ENCODE assay signal across 19 cellular contexts in genomic region chr2:219998714-219999227, GRCh38.
DNase-seq lines count a peak whose midpoint lies in the region; TF ChIP-seq lines count a peak whose summit lies in the region.
"Had no signal": no experiment of that assay in that cellular context is flagged by ENCODE, and none has a peak within 500 bp of the region (broad histone marks: within the 10 kb centered on the region; RNA-seq: fewer than 3 reads in every experiment).

No MANE protein-coding gene starts in this region.

- no peak overlapping the region for H3K27ac ChIP-seq in C4-2B
- H3K27ac ChIP-seq in HEK293 (ENCODE audit: extremely low read depth, low read depth, low read length): no peak overlapping the region
- no peak overlapping the region for H3K27ac ChIP-seq in PC-9
- H3K27ac ChIP-seq in smooth muscle cell (ENCODE audit: low read depth): no peak overlapping the region
- H3K27ac ChIP-seq: heart right ventricle, neutrophil had no signal

- DNase-seq in PC-9: no peak
- peak; percentile 28 for DNase-seq in iPS-NIHi11 (ENCODE audit: low spot score)
- DNase-seq in T-helper 9 cell: no peak
- no peak for DNase-seq in KG1 (lab: John Stamatoyannopoulos, UW)
- no peak for DNase-seq in smooth muscle cell (lab: John Stamatoyannopoulos, UW; ENCODE audit: unreplicated experiment)
- no peak for DNase-seq in NCI-H187 treated with DMSO at 0.1 percent for 48 hours (lab: John Stamatoyannopoulos, UW)
- DNase-seq: activated CD4-positive, alpha-beta T cell treated with anti-CD3 and anti-CD28 coated beads, Interleukin-2, amount 50 U/mL, for 48 hours; activated T-cell treated with anti-CD3 and anti-CD28 coated beads, Interleukin-2, amount 50 U/mL, for 24 hours; Calu3; cortex of kidney; heart right ventricle; kidney glomerular epithelial cell; midbrain; NCI-H2227 treated with DMSO at 0.1 percent for 48 hours; stimulated activated CD4-positive, alpha-beta T cell treated with anti-CD3 and anti-CD28 coated beads, Interleukin-1b, Interleukin-23, amount 100 ng/mL, for 48 hours; substantia nigra had no signal

- peak; percentile 33 for TF ChIP-seq CTCF in C4-2B (conservative IDR thresholded peaks at IDR 0.05)
- TF ChIP-seq CTCF in HEK293 (tag by site-specific recombination; IDR thresholded peaks at IDR 0.05): no peak
- TF ChIP-seq CTCF in PC-9 (conservative IDR thresholded peaks at IDR 0.05): 0 out of 2 replicates have a peak, but pooled peaks have one; percentile 23
- TF ChIP-seq CTCF in smooth muscle cell (IDR thresholded peaks at IDR 0.05; ENCODE audit: borderline replicate concordance, insufficient read depth, poor library complexity, severe bottlenecking): no peak

- H3F3A ChIP-seq in PC-9 (ENCODE audit: insufficient read depth, low read depth): no peaks in the 10 kb centered on the region
- no peaks in the 10 kb centered on the region for H3F3A ChIP-seq in smooth muscle cell (ENCODE audit: low read depth)

- no peak overlapping the region for H3K4me2 ChIP-seq in PC-9
- no peak overlapping the region for H3K4me2 ChIP-seq in smooth muscle cell

- H2AFZ ChIP-seq in PC-9 (no peak overlapping the region), smooth muscle cell (ENCODE audit: low read depth) (no peak overlapping the region)

- BruUV-seq in PC-9 (replicated peaks; lab: Mats Ljungman, UMichigan): no TSS peak

- H3K79me2 ChIP-seq in PC-9 (ENCODE audit: low read depth): no peaks in the 10 kb centered on the region
- no peaks in the 10 kb centered on the region for H3K79me2 ChIP-seq in smooth muscle cell (ENCODE audit: low read depth)

- H3K9me2 ChIP-seq in PC-9 (ENCODE audit: insufficient read depth): no peaks in the 10 kb centered on the region

- 97% methylated on average over 5 of the region's 5 CpGs for WGBS in smooth muscle cell (ENCODE audit: low lambda C conversion rate)

- intact Hi-C loops in PC-9 (cut with micrococcal nuclease; ENCODE audit: unreplicated experiment): no loop called here

- H3K4me3 ChIP-seq in HEK293 (ENCODE audit: low read depth, low read length) (no peak overlapping the region), PC-9 (no peak overlapping the region), smooth muscle cell (no peak overlapping the region)
- H3K4me3 ChIP-seq: heart right ventricle had no signal

- no peak overlapping the region for H3K9ac ChIP-seq in smooth muscle cell (ENCODE audit: low read depth)

- CTCF ChIA-PET in HEK293 (lab: Yijun Ruan, JAX): interaction anchor here (0.8 to 2.7 kb wide), 8 partner anchors 8 to 265 kb away, joined by 3 to 12 read pairs (median 5); no protein-coding TSS in a partner anchor
- CTCF ChIA-PET in PC-9 (lab: Charles Lee): interaction anchor here (0.5 kb wide), 1 partner anchor 261 kb away, joined by 3 read pairs; no protein-coding TSS in a partner anchor

- H3K9me3 ChIP-seq in HEK293 (ENCODE audit: control insufficient read depth, insufficient read depth, low read depth, low read length) (no peaks in the 10 kb centered on the region), PC-9 (ENCODE audit: insufficient read depth, low read depth) (peaks cover 6% of the 10 kb centered on the region; the same call in 1 of the 2 replicates), smooth muscle cell (replicated peaks; ENCODE audit: low read depth) (no peaks in the 10 kb centered on the region)
- H3K9me3 ChIP-seq: heart right ventricle, neutrophil had no signal

- H3K4me1 ChIP-seq in HEK293 (ENCODE audit: control insufficient read depth, insufficient read depth, low read length) (no peaks in the 10 kb centered on the region), PC-9 (replicated peaks; ENCODE audit: insufficient read depth) (peaks cover 15% of the 10 kb centered on the region), smooth muscle cell (ENCODE audit: low read depth) (peaks cover 8% of the 10 kb centered on the region)
- H3K4me1 ChIP-seq: heart right ventricle had no signal

- POLR2A ChIA-PET in HEK293 (lab: Yijun Ruan, JAX) (no interaction called here), PC-9 (lab: Charles Lee; ENCODE audit: unreplicated experiment) (no interaction called here)

- H3K36me3 ChIP-seq in HEK293 (ENCODE audit: control insufficient read depth in 2 of 2, insufficient read depth in 1 of 2, low read length in 2 of 2): no peaks in the 10 kb centered on the region
- H3K36me3 ChIP-seq in PC-9 (ENCODE audit: low read depth): no peaks in the 10 kb centered on the region
- H3K36me3 ChIP-seq in smooth muscle cell (ENCODE audit: low read depth): no peaks in the 10 kb centered on the region
- H3K36me3 ChIP-seq: heart right ventricle, neutrophil had no signal

- H4K20me1 ChIP-seq in PC-9 (ENCODE audit: insufficient read depth) (no peaks in the 10 kb centered on the region), smooth muscle cell (ENCODE audit: low read depth) (no peaks in the 10 kb centered on the region)

- H3K27me3 ChIP-seq in PC-9 (ENCODE audit: insufficient read depth, low read depth): no peaks in the 10 kb centered on the region
- no peaks in the 10 kb centered on the region for H3K27me3 ChIP-seq in smooth muscle cell (ENCODE audit: low read depth)
- H3K27me3 ChIP-seq: heart right ventricle, neutrophil had no signal

TF ChIP-seq in HEK293, 187 proteins besides CTCF, POLR2A, EP300 and RAD21:
- TF ChIP-seq ZSCAN4 (tag by site-specific recombination; IDR thresholded peaks at IDR 0.05) (no peak), ZSCAN23 (tag by site-specific recombination; IDR thresholded peaks at IDR 0.05) (no peak), ZNF704 (tag by site-specific recombination; IDR thresholded peaks at IDR 0.05) (no peak), ZNF654 (tag by site-specific recombination; IDR thresholded peaks at IDR 0.05; ENCODE audit: low read depth) (peak; percentile 9; the same call in 1 of the 2 replicates)

Comparison
In these comparisons a context has a peak if more than half of its experiments do, and no peak if none do; other contexts are left out.
1. CTCF ChIP-seq: peak in C4-2B (single experiment) and PC-9 (single experiment); none in HEK293 (single experiment) and smooth muscle cell (single experiment).